ENCODE assay signal across 22 cellular contexts in genomic region chr1:26949266-26949925, GRCh38. TPM values are rescaled to one million over a fixed set of nuclear protein-coding genes. Genes with fewer than 3 reads are reported as not detected.
DNase-seq lines count a peak whose midpoint lies in the region; ATAC-seq, FAIRE-seq and TF ChIP-seq lines count a peak whose summit lies in the region.
"Had no signal": no experiment of that assay in that cellular context is flagged by ENCODE, and none has a peak within 500 bp of the region (broad histone marks: within the 10 kb centered on the region; RNA-seq: fewer than 3 reads in every experiment).

No MANE protein-coding gene starts in this region.

- H3K27me3 Mint-ChIP-seq in endodermal cell (ENCODE audit: insufficient read depth) = no peaks in the 10 kb centered on the region

- H3K4me2 ChIP-seq in HepG2 (ENCODE audit: low read depth, low read length) = no peak overlapping the region
- H3K4me2 ChIP-seq in MM.1S (ENCODE audit: low read depth, low read length) = no peak overlapping the region

- in situ Hi-C loops in G401 (cut with HindIII; ENCODE audit: low sequenced_read_pairs) = no loop called here
- in situ Hi-C loops in Panc1 (cut with HindIII; ENCODE audit: low pct_unique_long_range_greater_than_20kb, low sequenced_read_pairs) = no loop called here
- in situ Hi-C loops in HepG2 (cut with HindIII; ENCODE audit: extremely low pct_ligation_motif_present, low pct_unique_long_range_greater_than_20kb) = no loop called here

- TF ChIP-seq POLR2A in HepG2 (IDR thresholded peaks at IDR 0.05; ENCODE audit: insufficient read depth in 1 of 2, low read depth in 2 of 2, low read length in 2 of 2) = no peak

- peak overlapping the region; percentile 61 for H3K27ac Mint-ChIP-seq in endodermal cell
- H3K27ac Mint-ChIP-seq: activated B cell treated with CpG ODN at 0.5 μM for 24 hours; T-helper 1 cell treated with Interleukin-12 subunit alpha and Interleukin-12 subunit beta and Interleukin-4 antibody, amounts not matched to agents 30 μg/mL and 1 μg/mL, for 36 hours had no signal

- H3K27me3 ChIP-seq in Panc1 (ENCODE audit: control insufficient read depth, insufficient read depth, low read length) (no peaks in the 10 kb centered on the region), endodermal cell (ENCODE audit: control insufficient read depth, insufficient read depth, low read length, poor library complexity, severe bottlenecking) (no peaks in the 10 kb centered on the region), HepG2 (ENCODE audit: control insufficient read depth in 1 of 2, insufficient read depth in 2 of 2, low read length in 2 of 2) (no peaks in the 10 kb centered on the region), MM.1S (replicated peaks; ENCODE audit: insufficient read depth, low read length) (no peaks in the 10 kb centered on the region)
- H3K27me3 ChIP-seq: adrenal gland, cardiac muscle cell had no signal

- peaks cover 5% of the 10 kb centered on the region for H3K4me1 Mint-ChIP-seq in endodermal cell
- H3K4me1 Mint-ChIP-seq: activated B cell treated with CpG ODN at 0.5 μM for 24 hours had no signal

- H3F3A ChIP-seq in MM.1S (ENCODE audit: insufficient read depth, low read length) = 0 out of 2 replicates have a peak, but pooled peaks cover 2% of the 10 kb centered on the region

- WGBS in endodermal cell (ENCODE audit: insufficient coverage in 1 of 2, insufficient read length in 1 of 2), 2 experiments = 87% methylated on average over 1 of the region's 1 CpG; no CpG with 5 or more reads in 1 of the 2 experiments
- WGBS in HepG2 (ENCODE audit: low lambda C conversion rate) = 100% methylated on average over 1 of the region's 1 CpG

- H3K4me3 ChIP-seq in Panc1 (ENCODE audit: low read depth in 2 of 2, low read length in 2 of 2) (no peak overlapping the region), endodermal cell (ENCODE audit: low read length) (no peak overlapping the region), HepG2 (replicated peaks in 1 of 3; ENCODE audit: insufficient read depth in 1 of 3, low read depth in 2 of 3, low read length in 3 of 3) (no peak overlapping the region), MM.1S (ENCODE audit: low read length) (no peak overlapping the region)
- H3K4me3 ChIP-seq: adrenal gland, cardiac muscle cell had no signal

- peaks cover 10% of the 10 kb centered on the region; the same call in 1 of the 2 replicates for H3K4me1 ChIP-seq in Panc1 (ENCODE audit: control insufficient read depth, insufficient read depth, low read length)
- no peaks in the 10 kb centered on the region for H3K4me1 ChIP-seq in endodermal cell (ENCODE audit: control insufficient read depth, insufficient read depth, low read length)
- peaks cover 68% of the 10 kb centered on the region for H3K4me1 ChIP-seq in HepG2 (ENCODE audit: insufficient read depth, low read length)
- H3K4me1 ChIP-seq in MM.1S (ENCODE audit: low read length) = no peaks in the 10 kb centered on the region

- DNase-seq in G401 (ENCODE audit: low spot score) (peak; percentile 74), Panc1 (ENCODE audit: low read depth, low spot score) (no peak), endodermal cell (no peak), HepG2 (ENCODE audit: low spot score) (no peak), MM.1S (no peak)
- no peak for DNase-seq in activated T-cell treated with anti-CD3 and anti-CD28 coated beads, Interleukin-2, amount 50 U/mL, for 1 hour
- DNase-seq: activated B cell treated with CpG ODN at 0.5 μM for 24 hours; activated CD8-positive, alpha-beta memory T cell treated with anti-CD3 and anti-CD28 coated beads for 24 hours; adrenal gland; AML-193; effector CD8-positive, alpha-beta T cell; KG1; NCI-H1105; NCI-H2171; NCI-H774; stimulated activated CD4-positive, alpha-beta T cell treated with anti-CD3 and anti-CD28 coated beads, Interleukin-2, amount 100 ng/mL, for 24 hours had no signal

- H2AFZ ChIP-seq in HepG2 (ENCODE audit: low read length) (no peak overlapping the region), MM.1S (ENCODE audit: low read length) (no peak overlapping the region)

- BruUV-seq in Panc1 (replicated peaks; lab: Mats Ljungman, UMichigan) = no TSS peak
- BruUV-seq in HepG2 (replicated peaks; lab: Mats Ljungman, UMichigan) = no TSS peak

- intact Hi-C loops in Panc1 (cut with micrococcal nuclease; ENCODE audit: unreplicated experiment) (no loop called here), HepG2 (cut with micrococcal nuclease; ENCODE audit: unreplicated experiment) (no loop called here)

- peaks cover 56% of the 10 kb centered on the region for H3K36me3 Mint-ChIP-seq in endodermal cell (ENCODE audit: low read depth)

- H3K9me3 ChIP-seq in Panc1 (ENCODE audit: control insufficient read depth, insufficient read depth, low read depth, low read length) = no peaks in the 10 kb centered on the region
- H3K9me3 ChIP-seq in endodermal cell (ENCODE audit: control insufficient read depth, low read length) = no peaks in the 10 kb centered on the region
- H3K9me3 ChIP-seq in HepG2 (ENCODE audit: low read length) = no peaks in the 10 kb centered on the region
- no peaks in the 10 kb centered on the region for H3K9me3 ChIP-seq in MM.1S (replicated peaks; ENCODE audit: insufficient read depth, low read length)
- H3K9me3 ChIP-seq: adrenal gland had no signal

- H3K9me2 ChIP-seq in MM.1S (replicated peaks; ENCODE audit: insufficient read depth, low read length) = no peaks in the 10 kb centered on the region

- H4K20me1 ChIP-seq in HepG2 (ENCODE audit: insufficient read depth, low read length) (no peaks in the 10 kb centered on the region), MM.1S (ENCODE audit: insufficient read depth, low read length) (no peaks in the 10 kb centered on the region)

- H3K4me3 Mint-ChIP-seq in endodermal cell = no peak overlapping the region
- H3K4me3 Mint-ChIP-seq: activated B cell treated with CpG ODN at 0.5 μM for 24 hours; T-helper 1 cell treated with Interleukin-12 subunit alpha and Interleukin-12 subunit beta and Interleukin-4 antibody, amounts not matched to agents 30 μg/mL and 1 μg/mL, for 36 hours had no signal

- no peak for TF ChIP-seq RAD21 in HepG2 (CRISPR knock-in tag; IDR thresholded peaks at IDR 0.05)

- TF ChIP-seq EP300 in HepG2 (IDR thresholded peaks at IDR 0.05; ENCODE audit: low read depth in 2 of 2, low read length in 2 of 2) (no peak), HepG2 (CRISPR knock-in tag; IDR thresholded peaks at IDR 0.05; ENCODE audit: borderline replicate concordance) (no peak)

- TF ChIP-seq CTCF in Panc1 (IDR thresholded peaks at IDR 0.05) = no peak
- TF ChIP-seq CTCF in endodermal cell (conservative IDR thresholded peaks at IDR 0.05) = no peak
- no peak for TF ChIP-seq CTCF in HepG2 (CRISPR knock-in tag; IDR thresholded peaks at IDR 0.05)
- TF ChIP-seq CTCF in MM.1S (IDR thresholded peaks at IDR 0.05; ENCODE audit: low read length) = no peak

- CTCF ChIA-PET in Panc1 (lab: Charles Lee) (no interaction called here), HepG2 (lab: Yijun Ruan, JAX; ENCODE audit: low intra/inter-chr PET ratio, low total read pairs) (no interaction called here)

- H3K9ac ChIP-seq in endodermal cell (ENCODE audit: extremely low read depth, low read length, poor library complexity, severe bottlenecking) (no peak overlapping the region), HepG2 (ENCODE audit: insufficient read depth, low read depth, low read length) (no peak overlapping the region), MM.1S (ENCODE audit: low read length) (no peak overlapping the region)

- peaks cover 5% of the 10 kb centered on the region; the same call in 1 of the 2 replicates for H3K36me3 ChIP-seq in Panc1 (ENCODE audit: control insufficient read depth, insufficient read depth, low read length)
- H3K36me3 ChIP-seq in endodermal cell (ENCODE audit: control insufficient read depth, insufficient read depth, low read length) = peaks cover 35% of the 10 kb centered on the region
- peaks cover 11 to 15% of the 10 kb centered on the region in 2 experiments; a peak in 4 of 5 replicates for H3K36me3 ChIP-seq in HepG2 (replicated peaks in 1 of 2; ENCODE audit: control insufficient read depth in 1 of 2, insufficient read depth in 2 of 2, low read length in 2 of 2)
- H3K36me3 ChIP-seq in MM.1S (replicated peaks; ENCODE audit: insufficient read depth, low read length) = no peaks in the 10 kb centered on the region

- FAIRE-seq in HepG2 (lab: Jason Lieb, UNC) = no peak

- ATAC-seq in Panc1 (peak; percentile 26), HepG2 (no peak), HG03039 (IDR thresholded peaks at IDR 0.05; ENCODE audit: unreplicated experiment) (no peak), HG02623 (IDR thresholded peaks at IDR 0.05; ENCODE audit: unreplicated experiment) (no peak)

- H3K9me3 Mint-ChIP-seq in endodermal cell = no peaks in the 10 kb centered on the region
- H3K9me3 Mint-ChIP-seq: activated B cell treated with CpG ODN at 0.5 μM for 24 hours; T-helper 1 cell treated with Interleukin-12 subunit alpha and Interleukin-12 subunit beta and Interleukin-4 antibody, amounts not matched to agents 30 μg/mL and 1 μg/mL, for 36 hours had no signal

- H3K27ac ChIP-seq in Panc1 (ENCODE audit: low read length) (peak overlapping the region; percentile 26; the same call in 1 of the 2 replicates), endodermal cell (ENCODE audit: low read depth, low read length) (no peak overlapping the region), HepG2 (ENCODE audit: extremely low read length, insufficient read depth, low read length) (peak overlapping the region; percentile 63), MM.1S (ENCODE audit: low read length) (no peak overlapping the region)
- H3K27ac ChIP-seq: cardiac muscle cell had no signal

- H3K79me2 ChIP-seq in HepG2 (ENCODE audit: insufficient read depth, low read length) = no peaks in the 10 kb centered on the region
- no peaks in the 10 kb centered on the region for H3K79me2 ChIP-seq in MM.1S (ENCODE audit: low read length)

- POLR2A ChIA-PET in Panc1 (lab: Charles Lee) = no interaction called here
- POLR2A ChIA-PET in HepG2 (lab: Yijun Ruan, JAX) = interaction anchor here (1.1 to 12.9 kb wide), 5 partner anchors 11 to 59 kb away, joined by 3 to 371 read pairs (median 5); partner anchors contain the start of genes GPN2, NR0B2 and TRNP1

RNA-seq across cellular contexts. Expression of gene KDF1, which starts 10.9 kb away (rescaled TPM):
- not detected in 2 replicates for total RNA-seq in G401 (2014; rRNA removed; shearing (Covaris generic))
- total RNA-seq in Panc1 (2021; ENCODE audit: unreplicated experiment) = 3.2 TPM
- polyA plus RNA-seq in Panc1 (2012; ENCODE audit: insufficient read length) = 3.8 TPM
- 10 to 100 TPM; 17.2 to 22.7 TPM for total RNA-seq in endodermal cell
- 3.1 TPM for polyA plus RNA-seq in endodermal cell (2013, experiment 1 of 2)
- 2.4 TPM for polyA plus RNA-seq in endodermal cell (2013, experiment 2 of 2)
- total RNA-seq in HepG2 (2016; rRNA removed; fragmentation: Illumina TruSeq; extraction: Trizol) = 1.9 and 2.4 TPM in 2 replicates
- total RNA-seq in HepG2 (2016; cell fraction: cytosol; rRNA removed; fragmentation: Illumina TruSeq; extraction: Trizol; ENCODE audit: low read depth) = 0.61 and 1.1 TPM in 2 replicates
- total RNA-seq in HepG2 (2016; cell fraction: insoluble cytoplasmic fraction; rRNA removed; fragmentation: Illumina TruSeq; extraction: Trizol) = 1.6 and 2.1 TPM in 2 replicates
- 2.0 and 2.1 TPM in 2 replicates for total RNA-seq in HepG2 (2016; cell fraction: membrane; rRNA removed; fragmentation: Illumina TruSeq; extraction: Trizol)
- total RNA-seq in HepG2 (2016; cell fraction: nucleus; rRNA removed; fragmentation: Illumina TruSeq; extraction: Trizol) = 0.75 and 1.1 TPM in 2 replicates
- 4.9 and 7.4 TPM in 2 replicates for polyA plus RNA-seq in HepG2 (2011; rRNA removed)
- 4.3 and 6.8 TPM in 2 replicates for polyA plus RNA-seq in HepG2 (2011; cell fraction: cytosol; rRNA removed)
- 5.9 and 7.2 TPM in 2 replicates for polyA plus RNA-seq in HepG2 (2011; cell fraction: nucleus; rRNA removed)
- polyA plus RNA-seq in HepG2 (2012) = 4.8 and 6.0 TPM in 2 replicates
- polyA plus RNA-seq in HepG2 (2016; cell fraction: cytosol; fragmentation: Illumina TruSeq; extraction: Trizol; ENCODE audit: low read depth) = 0.87 and 0.94 TPM in 2 replicates
- polyA plus RNA-seq in HepG2 (2016; cell fraction: insoluble cytoplasmic fraction; fragmentation: Illumina TruSeq; extraction: Trizol; ENCODE audit: low read depth) = 2.0 and 2.7 TPM in 2 replicates
- polyA plus RNA-seq in HepG2 (2016; cell fraction: membrane; fragmentation: Illumina TruSeq; extraction: Trizol; ENCODE audit: low read depth) = 1.6 and 2.0 TPM in 2 replicates
- 2.9 and 3.3 TPM in 2 replicates for polyA plus RNA-seq in HepG2 (2016; cell fraction: nucleus; fragmentation: Illumina TruSeq; extraction: Trizol; ENCODE audit: insufficient read depth, low read depth)
- 12.8 TPM in 1 of 2 replicates, not detected in the other for polyA minus RNA-seq in HepG2 (2011; rRNA and poly(A)+ RNA removed; ENCODE audit: low replicate concordance)
- polyA minus RNA-seq in HepG2 (2011; cell fraction: cytosol; rRNA and poly(A)+ RNA removed) = 4.2 and 4.4 TPM in 2 replicates
- polyA minus RNA-seq in HepG2 (2011; cell fraction: nucleus; rRNA and poly(A)+ RNA removed) = 1.3 and 2.0 TPM in 2 replicates
- total RNA-seq: fibroblast of villous mesenchyme had no signal

RNA-seq across cellular contexts. Expression of gene NUDC, which starts 27.9 kb away (rescaled TPM):
- total RNA-seq in G401 (2014; rRNA removed; shearing (Covaris generic)) = 35.4 and 47.6 TPM in 2 replicates
- total RNA-seq in Panc1 (2021; ENCODE audit: unreplicated experiment) (161 TPM), endodermal cell (100 to 1,000 TPM; 103 to 120 TPM), HepG2 (2016; rRNA removed; fragmentation: Illumina TruSeq; extraction: Trizol) (104 and 126 TPM in 2 replicates)
- polyA plus RNA-seq in Panc1 (2012; ENCODE audit: insufficient read length) = 340 TPM
- polyA plus RNA-seq in endodermal cell (2013, experiment 1 of 2) = 84.1 TPM
- polyA plus RNA-seq in endodermal cell (2013, experiment 2 of 2) = 80.0 TPM
- total RNA-seq in HepG2 (2016; cell fraction: cytosol; rRNA removed; fragmentation: Illumina TruSeq; extraction: Trizol; ENCODE audit: low read depth) = 35.7 TPM in 2 replicates
- total RNA-seq in HepG2 (2016; cell fraction: insoluble cytoplasmic fraction; rRNA removed; fragmentation: Illumina TruSeq; extraction: Trizol) = 105 and 106 TPM in 2 replicates
- total RNA-seq in HepG2 (2016; cell fraction: membrane; rRNA removed; fragmentation: Illumina TruSeq; extraction: Trizol) = 36.4 and 37.7 TPM in 2 replicates
- total RNA-seq in HepG2 (2016; cell fraction: nucleus; rRNA removed; fragmentation: Illumina TruSeq; extraction: Trizol) = 45.3 and 49.3 TPM in 2 replicates
- 34.7 and 41.0 TPM in 2 replicates for polyA plus RNA-seq in HepG2 (2011; rRNA removed)
- polyA plus RNA-seq in HepG2 (2011; cell fraction: cytosol; rRNA removed) = 35.9 and 39.4 TPM in 2 replicates
- 28.6 and 31.4 TPM in 2 replicates for polyA plus RNA-seq in HepG2 (2011; cell fraction: nucleus; rRNA removed)
- 88.2 and 90.3 TPM in 2 replicates for polyA plus RNA-seq in HepG2 (2012)
- polyA plus RNA-seq in HepG2 (2016; cell fraction: cytosol; fragmentation: Illumina TruSeq; extraction: Trizol; ENCODE audit: low read depth) = 25.8 and 26.9 TPM in 2 replicates
- 192 and 219 TPM in 2 replicates for polyA plus RNA-seq in HepG2 (2016; cell fraction: insoluble cytoplasmic fraction; fragmentation: Illumina TruSeq; extraction: Trizol; ENCODE audit: low read depth)
- polyA plus RNA-seq in HepG2 (2016; cell fraction: membrane; fragmentation: Illumina TruSeq; extraction: Trizol; ENCODE audit: low read depth) = 34.2 and 35.5 TPM in 2 replicates
- 129 and 135 TPM in 2 replicates for polyA plus RNA-seq in HepG2 (2016; cell fraction: nucleus; fragmentation: Illumina TruSeq; extraction: Trizol; ENCODE audit: insufficient read depth, low read depth)
- 24.1 and 33.6 TPM in 2 replicates for polyA minus RNA-seq in HepG2 (2011; rRNA and poly(A)+ RNA removed; ENCODE audit: low replicate concordance)
- 34.1 and 35.1 TPM in 2 replicates for polyA minus RNA-seq in HepG2 (2011; cell fraction: cytosol; rRNA and poly(A)+ RNA removed)
- 20.3 and 24.9 TPM in 2 replicates for polyA minus RNA-seq in HepG2 (2011; cell fraction: nucleus; rRNA and poly(A)+ RNA removed)

RNA-seq across cellular contexts. Expression of gene NR0B2, which starts 35.6 kb away (rescaled TPM):
- total RNA-seq in G401 (2014; rRNA removed; shearing (Covaris generic)) = not detected in 2 replicates
- 5.2 TPM for total RNA-seq in Panc1 (2021; ENCODE audit: unreplicated experiment)
- polyA plus RNA-seq in Panc1 (2012; ENCODE audit: insufficient read length) = 19.3 TPM
- not detected for total RNA-seq in endodermal cell
- not detected for polyA plus RNA-seq in endodermal cell (2013, experiment 1 of 2)
- not detected for polyA plus RNA-seq in endodermal cell (2013, experiment 2 of 2)
- 71.6 and 72.5 TPM in 2 replicates for total RNA-seq in HepG2 (2016; rRNA removed; fragmentation: Illumina TruSeq; extraction: Trizol)
- total RNA-seq in HepG2 (2016; cell fraction: cytosol; rRNA removed; fragmentation: Illumina TruSeq; extraction: Trizol; ENCODE audit: low read depth) = 32.2 and 34.7 TPM in 2 replicates
- 72.9 and 77.8 TPM in 2 replicates for total RNA-seq in HepG2 (2016; cell fraction: insoluble cytoplasmic fraction; rRNA removed; fragmentation: Illumina TruSeq; extraction: Trizol)
- total RNA-seq in HepG2 (2016; cell fraction: membrane; rRNA removed; fragmentation: Illumina TruSeq; extraction: Trizol) = 42.2 and 44.8 TPM in 2 replicates
- 49.1 and 51.4 TPM in 2 replicates for total RNA-seq in HepG2 (2016; cell fraction: nucleus; rRNA removed; fragmentation: Illumina TruSeq; extraction: Trizol)
- 133 and 203 TPM in 2 replicates for polyA plus RNA-seq in HepG2 (2011; rRNA removed)
- polyA plus RNA-seq in HepG2 (2011; cell fraction: cytosol; rRNA removed) = 120 and 167 TPM in 2 replicates
- 160 and 185 TPM in 2 replicates for polyA plus RNA-seq in HepG2 (2011; cell fraction: nucleus; rRNA removed)
- 94.7 and 125 TPM in 2 replicates for polyA plus RNA-seq in HepG2 (2012)
- 14.5 and 14.6 TPM in 2 replicates for polyA plus RNA-seq in HepG2 (2016; cell fraction: cytosol; fragmentation: Illumina TruSeq; extraction: Trizol; ENCODE audit: low read depth)
- polyA plus RNA-seq in HepG2 (2016; cell fraction: insoluble cytoplasmic fraction; fragmentation: Illumina TruSeq; extraction: Trizol; ENCODE audit: low read depth) = 86.2 and 93.6 TPM in 2 replicates
- polyA plus RNA-seq in HepG2 (2016; cell fraction: membrane; fragmentation: Illumina TruSeq; extraction: Trizol; ENCODE audit: low read depth) = 17.4 and 19.6 TPM in 2 replicates
- 81.0 and 96.9 TPM in 2 replicates for polyA plus RNA-seq in HepG2 (2016; cell fraction: nucleus; fragmentation: Illumina TruSeq; extraction: Trizol; ENCODE audit: insufficient read depth, low read depth)
- 0.21 and 413 TPM in 2 replicates for polyA minus RNA-seq in HepG2 (2011; rRNA and poly(A)+ RNA removed; ENCODE audit: low replicate concordance)
- polyA minus RNA-seq in HepG2 (2011; cell fraction: cytosol; rRNA and poly(A)+ RNA removed) = 175 and 182 TPM in 2 replicates
- polyA minus RNA-seq in HepG2 (2011; cell fraction: nucleus; rRNA and poly(A)+ RNA removed) = 42.6 and 49.5 TPM in 2 replicates
- total RNA-seq: activated B cell treated with CpG ODN at 0.5 μM for 24 hours, fibroblast of villous mesenchyme, omental fat pad had no signal

RNA-seq across cellular contexts. Expression of gene TRNP1, which starts 44.1 kb away (rescaled TPM):
- total RNA-seq in G401 (2014; rRNA removed; shearing (Covaris generic)) = 18.3 and 28.3 TPM in 2 replicates
- total RNA-seq in Panc1 (2021; ENCODE audit: unreplicated experiment) = 81.2 TPM
- 95.3 TPM for polyA plus RNA-seq in Panc1 (2012; ENCODE audit: insufficient read length)
- total RNA-seq in endodermal cell = 10 to 100 TPM; 14.3 to 21.2 TPM
- polyA plus RNA-seq in endodermal cell (2013, experiment 1 of 2) = 9.0 TPM
- 8.0 TPM for polyA plus RNA-seq in endodermal cell (2013, experiment 2 of 2)
- total RNA-seq in HepG2 (2016; rRNA removed; fragmentation: Illumina TruSeq; extraction: Trizol) = 35.6 and 42.0 TPM in 2 replicates
- total RNA-seq in HepG2 (2016; cell fraction: cytosol; rRNA removed; fragmentation: Illumina TruSeq; extraction: Trizol; ENCODE audit: low read depth) = 45.9 and 49.6 TPM in 2 replicates
- 32.9 and 43.5 TPM in 2 replicates for total RNA-seq in HepG2 (2016; cell fraction: insoluble cytoplasmic fraction; rRNA removed; fragmentation: Illumina TruSeq; extraction: Trizol)
- 78.4 and 79.4 TPM in 2 replicates for total RNA-seq in HepG2 (2016; cell fraction: membrane; rRNA removed; fragmentation: Illumina TruSeq; extraction: Trizol)
- 20.2 and 26.8 TPM in 2 replicates for total RNA-seq in HepG2 (2016; cell fraction: nucleus; rRNA removed; fragmentation: Illumina TruSeq; extraction: Trizol)
- 158 and 166 TPM in 2 replicates for polyA plus RNA-seq in HepG2 (2011; rRNA removed)
- 196 and 254 TPM in 2 replicates for polyA plus RNA-seq in HepG2 (2011; cell fraction: cytosol; rRNA removed)
- 52.2 and 66.1 TPM in 2 replicates for polyA plus RNA-seq in HepG2 (2011; cell fraction: nucleus; rRNA removed)
- polyA plus RNA-seq in HepG2 (2012) = 56.7 and 66.7 TPM in 2 replicates
- 79.2 and 85.4 TPM in 2 replicates for polyA plus RNA-seq in HepG2 (2016; cell fraction: cytosol; fragmentation: Illumina TruSeq; extraction: Trizol; ENCODE audit: low read depth)
- 57.7 and 57.9 TPM in 2 replicates for polyA plus RNA-seq in HepG2 (2016; cell fraction: insoluble cytoplasmic fraction; fragmentation: Illumina TruSeq; extraction: Trizol; ENCODE audit: low read depth)
- polyA plus RNA-seq in HepG2 (2016; cell fraction: membrane; fragmentation: Illumina TruSeq; extraction: Trizol; ENCODE audit: low read depth) = 101 and 110 TPM in 2 replicates
- 41.5 and 46.3 TPM in 2 replicates for polyA plus RNA-seq in HepG2 (2016; cell fraction: nucleus; fragmentation: Illumina TruSeq; extraction: Trizol; ENCODE audit: insufficient read depth, low read depth)
- 0.21 and 97.7 TPM in 2 replicates for polyA minus RNA-seq in HepG2 (2011; rRNA and poly(A)+ RNA removed; ENCODE audit: low replicate concordance)
- polyA minus RNA-seq in HepG2 (2011; cell fraction: cytosol; rRNA and poly(A)+ RNA removed) = 44.5 and 48.8 TPM in 2 replicates
- polyA minus RNA-seq in HepG2 (2011; cell fraction: nucleus; rRNA and poly(A)+ RNA removed) = 41.1 and 55.3 TPM in 2 replicates

RNA-seq across cellular contexts. Expression of gene GPATCH3, which starts 49.1 kb away (rescaled TPM):
- 13.1 and 22.0 TPM in 2 replicates for total RNA-seq in G401 (2014; rRNA removed; shearing (Covaris generic))
- total RNA-seq in Panc1 (2021; ENCODE audit: unreplicated experiment) (29.7 TPM), endodermal cell (10 to 100 TPM; 21.3 to 23.2 TPM), HepG2 (2016; rRNA removed; fragmentation: Illumina TruSeq; extraction: Trizol) (11.0 and 12.5 TPM in 2 replicates)
- polyA plus RNA-seq in Panc1 (2012; ENCODE audit: insufficient read length) = 32.1 TPM
- polyA plus RNA-seq in endodermal cell (2013, experiment 1 of 2) = 11.5 TPM
- polyA plus RNA-seq in endodermal cell (2013, experiment 2 of 2) = 11.3 TPM
- total RNA-seq in HepG2 (2016; cell fraction: cytosol; rRNA removed; fragmentation: Illumina TruSeq; extraction: Trizol; ENCODE audit: low read depth) = 1.6 and 3.3 TPM in 2 replicates
- total RNA-seq in HepG2 (2016; cell fraction: insoluble cytoplasmic fraction; rRNA removed; fragmentation: Illumina TruSeq; extraction: Trizol) = 11.4 and 14.1 TPM in 2 replicates
- total RNA-seq in HepG2 (2016; cell fraction: membrane; rRNA removed; fragmentation: Illumina TruSeq; extraction: Trizol) = 8.6 and 9.5 TPM in 2 replicates
- 9.7 and 10.0 TPM in 2 replicates for total RNA-seq in HepG2 (2016; cell fraction: nucleus; rRNA removed; fragmentation: Illumina TruSeq; extraction: Trizol)
- polyA plus RNA-seq in HepG2 (2011; rRNA removed) = 6.8 and 8.3 TPM in 2 replicates
- polyA plus RNA-seq in HepG2 (2011; cell fraction: cytosol; rRNA removed) = 5.6 TPM in 2 replicates
- polyA plus RNA-seq in HepG2 (2011; cell fraction: nucleus; rRNA removed) = 12.9 and 16.4 TPM in 2 replicates
- polyA plus RNA-seq in HepG2 (2012) = 7.4 and 8.5 TPM in 2 replicates
- 3.5 and 4.5 TPM in 2 replicates for polyA plus RNA-seq in HepG2 (2016; cell fraction: cytosol; fragmentation: Illumina TruSeq; extraction: Trizol; ENCODE audit: low read depth)
- polyA plus RNA-seq in HepG2 (2016; cell fraction: insoluble cytoplasmic fraction; fragmentation: Illumina TruSeq; extraction: Trizol; ENCODE audit: low read depth) = 12.3 and 14.3 TPM in 2 replicates
- polyA plus RNA-seq in HepG2 (2016; cell fraction: membrane; fragmentation: Illumina TruSeq; extraction: Trizol; ENCODE audit: low read depth) = 6.7 and 7.6 TPM in 2 replicates
- polyA plus RNA-seq in HepG2 (2016; cell fraction: nucleus; fragmentation: Illumina TruSeq; extraction: Trizol; ENCODE audit: insufficient read depth, low read depth) = 18.7 and 22.1 TPM in 2 replicates
- 9.9 and 10.4 TPM in 2 replicates for polyA minus RNA-seq in HepG2 (2011; rRNA and poly(A)+ RNA removed; ENCODE audit: low replicate concordance)
- polyA minus RNA-seq in HepG2 (2011; cell fraction: cytosol; rRNA and poly(A)+ RNA removed) = 4.6 and 4.9 TPM in 2 replicates
- 9.9 and 10.8 TPM in 2 replicates for polyA minus RNA-seq in HepG2 (2011; cell fraction: nucleus; rRNA and poly(A)+ RNA removed)

Comparison
In these comparisons a context has a peak if more than half of its experiments do, and no peak if none do; other contexts are left out.
1. H3K27ac ChIP-seq: peak in Panc1 (single experiment) and HepG2 (single experiment); none in endodermal cell (single experiment) and MM.1S (single experiment).